ENCODE assay signal across 8 cellular contexts in the genomic region with DNA sequence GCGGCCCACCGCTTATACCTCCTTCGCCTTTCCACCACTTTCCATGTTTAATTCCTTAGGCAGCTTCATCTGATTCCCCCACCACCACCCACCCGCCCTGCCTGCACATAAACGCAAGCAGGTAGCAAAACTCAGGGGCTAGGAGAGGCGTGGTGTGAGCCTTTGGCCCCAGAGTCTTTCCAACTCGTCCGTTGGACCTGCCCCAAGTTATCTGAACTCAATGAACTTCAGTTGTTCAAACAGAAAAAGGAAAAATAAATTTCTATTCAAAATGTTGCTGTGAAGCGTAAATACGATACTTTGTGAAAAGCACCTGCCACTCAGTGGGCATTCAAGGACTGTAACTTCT. TPM values are rescaled to one million over a fixed set of nuclear protein-coding genes. Genes with fewer than 3 reads are reported as not detected.
A peak's percentile ranks its signal among the peaks of the same experiment; 100 is the strongest.
DNase-seq lines count a peak whose midpoint lies in the region; ATAC-seq and TF ChIP-seq lines count a peak whose summit lies in the region.

No MANE protein-coding gene starts in this region.

- no peak for ATAC-seq in GM21360 (IDR thresholded peaks at IDR 0.05; ENCODE audit: unreplicated experiment)

- intact Hi-C loops in lower leg skin (cut with DNase I; ENCODE audit: low total_unique reads) = loop anchor here (5.0 kb wide), 1 partner anchor 121 kb away; no protein-coding TSS in a partner anchor

- H3K27ac ChIP-seq in KOPT-K1 (ENCODE audit: low read depth, low read length, poor library complexity, severe bottlenecking) = peak overlapping the region; percentile 28
- H3K27ac ChIP-seq in ectodermal cell (ENCODE audit: insufficient read depth, low read depth, low read length, poor library complexity, severe bottlenecking) = no peak overlapping the region

- no peak for TF ChIP-seq POLR2A in lower leg skin (IDR thresholded peaks at IDR 0.05)

- peak overlapping the region; percentile 100 for H3K27ac Mint-ChIP-seq in nephron progenitor cell

- in situ Hi-C loops in GM13976 (cut with MboI; ENCODE audit: low sequenced_read_pairs, unreplicated experiment) = no loop called here

- H3K9me3 Mint-ChIP-seq in nephron progenitor cell = peaks cover 9% of the 10 kb centered on the region

- no peak for DNase-seq in BE2C
- DNase-seq in nephron progenitor cell = no peak
- no peak for DNase-seq in lower leg skin (ENCODE audit: low spot score in 2 of 2)
- no peak for DNase-seq in LoVo (ENCODE audit: low spot score)
- DNase-seq in GM13976 (ENCODE audit: low spot score) = no peak

- TF ChIP-seq CTCF in BE2C (IDR thresholded peaks at IDR 0.05; ENCODE audit: low read depth, low read length) (no peak), nephron progenitor cell (IDR thresholded peaks at IDR 0.05) (no peak), lower leg skin (IDR thresholded peaks at IDR 0.05) (no peak), GM13976 (IDR thresholded peaks at IDR 0.05; ENCODE audit: borderline replicate concordance, control extremely low read depth, extremely low read depth, insufficient read depth, missing control alignments) (no peak)

- H3K4me1 Mint-ChIP-seq in nephron progenitor cell = peaks cover 35% of the 10 kb centered on the region

- H3K36me3 Mint-ChIP-seq in nephron progenitor cell (ENCODE audit: low read depth) = peaks cover 2% of the 10 kb centered on the region

- H3K4me3 ChIP-seq in BE2C (ENCODE audit: low read depth, low read length) = peak overlapping the region; percentile 44
- peak overlapping the region; percentile 20 for H3K4me3 ChIP-seq in ectodermal cell (ENCODE audit: insufficient read depth, low read depth, low read length)
- H3K4me3 ChIP-seq in lower leg skin (ENCODE audit: low read depth, poor library complexity, severe bottlenecking) = no peak overlapping the region

- H3K36me3 ChIP-seq in BE2C = no peaks in the 10 kb centered on the region
- no peaks in the 10 kb centered on the region for H3K36me3 ChIP-seq in KOPT-K1 (ENCODE audit: insufficient read depth, low read length)
- no peaks in the 10 kb centered on the region for H3K36me3 ChIP-seq in ectodermal cell (ENCODE audit: control insufficient read depth, insufficient read depth, low read length)

- peaks cover 4% of the 10 kb centered on the region for H3K27me3 Mint-ChIP-seq in nephron progenitor cell (ENCODE audit: low read depth, poor library complexity)

- 35 to 36% methylated on average over 10 of the region's 10 CpGs for WGBS in ectodermal cell, 2 experiments
- 21 to 22% methylated on average over 10 of the region's 10 CpGs for WGBS in lower leg skin, 2 donors

- H3K9me3 ChIP-seq in BE2C = no peaks in the 10 kb centered on the region
- no peaks in the 10 kb centered on the region for H3K9me3 ChIP-seq in KOPT-K1 (ENCODE audit: insufficient read depth, low read length, poor library complexity, severe bottlenecking)
- no peaks in the 10 kb centered on the region for H3K9me3 ChIP-seq in ectodermal cell (ENCODE audit: control insufficient read depth, low read length)

- H3K4me1 ChIP-seq in BE2C = peaks cover 4% of the 10 kb centered on the region
- H3K4me1 ChIP-seq in ectodermal cell (ENCODE audit: control insufficient read depth, insufficient read depth, low read length) = no peaks in the 10 kb centered on the region

- peak overlapping the region; percentile 87 for H3K4me3 Mint-ChIP-seq in nephron progenitor cell

- H3K27me3 ChIP-seq in BE2C (no peaks in the 10 kb centered on the region), ectodermal cell (ENCODE audit: control insufficient read depth, insufficient read depth, low read length, poor library complexity, severe bottlenecking) (no peaks in the 10 kb centered on the region)

RNA-seq across cellular contexts. Expression of gene CDON, which starts 0.8 kb away (rescaled TPM):
- 58.6 TPM for polyA plus RNA-seq in BE2C (2012; ENCODE audit: insufficient read depth, insufficient read length, low read depth)
- polyA plus RNA-seq in ectodermal cell (2013, experiment 1 of 4) = 175 TPM
- polyA plus RNA-seq in ectodermal cell (2013, experiment 2 of 4) = 198 TPM
- 131 TPM for polyA plus RNA-seq in ectodermal cell (2013, experiment 3 of 4)
- 166 TPM for polyA plus RNA-seq in ectodermal cell (2013, experiment 4 of 4)
- 10 to 100 TPM; 12.3 to 21.0 (median 18.0) TPM for total RNA-seq in lower leg skin
